ENCODE assay signal across 7 cellular contexts in genomic region chr3:62873672-62874397, GRCh38. TPM values are rescaled to one million over a fixed set of nuclear protein-coding genes. Genes with fewer than 3 reads are reported as not detected.
DNase-seq lines count a peak whose midpoint lies in the region; ATAC-seq, FAIRE-seq and TF ChIP-seq lines count a peak whose summit lies in the region.

No MANE protein-coding gene starts in this region.

- H3K9ac ChIP-seq in colonic mucosa (ENCODE audit: low read depth in 2 of 2, low read length in 2 of 2), result peak overlapping the region; percentile 9 to 50

- H3K4me1 ChIP-seq in colonic mucosa (no peaks in the 10 kb centered on the region), lower lobe of right lung (peaks cover 9% of the 10 kb centered on the region)

- intact Hi-C loops in colonic mucosa (cut with DNase I), result no loop called here
- intact Hi-C loops in lower lobe of right lung (cut with DNase I), result no loop called here

- H3K36me3 ChIP-seq in colonic mucosa (no peaks in the 10 kb centered on the region), lower lobe of right lung (no peaks in the 10 kb centered on the region)

- no peak for FAIRE-seq in RCC 7860 (lab: Jason Lieb, UNC)

- DNase-seq in NCI-H345 treated with DMSO at 0.1 percent for 48 hours (lab: John Stamatoyannopoulos, UW; ENCODE audit: unreplicated experiment) (peak; percentile 48), colonic mucosa (peak; percentile 67), lower lobe of right lung (peak; percentile 44), ureter (ENCODE audit: low spot score) (peak; percentile 49), mesenteric fat pad (ENCODE audit: low spot score) (no peak), RCC 7860 (ENCODE audit: low spot score) (no peak)

- H3K27ac ChIP-seq in colonic mucosa (no peak overlapping the region), lower lobe of right lung (no peak overlapping the region)

- H3K4me3 ChIP-seq in colonic mucosa (peak overlapping the region; percentile 50), lower lobe of right lung (peak overlapping the region; percentile 47)

- TF ChIP-seq CTCF in colonic mucosa (IDR thresholded peaks at IDR 0.05), result no peak
- no peak for TF ChIP-seq CTCF in lower lobe of right lung (IDR thresholded peaks at IDR 0.05)

- H3K9me3 ChIP-seq in colonic mucosa, result no peaks in the 10 kb centered on the region
- H3K9me3 ChIP-seq in lower lobe of right lung, result no peaks in the 10 kb centered on the region

- H3K27me3 ChIP-seq in colonic mucosa, result peaks cover 10% of the 10 kb centered on the region
- H3K27me3 ChIP-seq in lower lobe of right lung (ENCODE audit: low read depth), result peaks cover 48% of the 10 kb centered on the region

- peak; percentile 42 for ATAC-seq in GM19372 (IDR thresholded peaks at IDR 0.05; ENCODE audit: low read depth, unreplicated experiment)
- peak; percentile 59 to 71 for ATAC-seq in lower lobe of right lung

RNA-seq across cellular contexts. Expression of gene CADPS, which starts 1.4 kb away (rescaled TPM):
- 1 to 10 TPM; 2.9 to 6.1 TPM for total RNA-seq in colonic mucosa
- 2.7 TPM for total RNA-seq in lower lobe of right lung
- 1.1 TPM for total RNA-seq in ureter
- 0.45 TPM for total RNA-seq in mesenteric fat pad

Comparison
In these comparisons a context has a peak if more than half of its experiments do, and no peak if none do; other contexts are left out.
1. DNase-seq: peak in NCI-H345 treated with DMSO at 0.1 percent for 48 hours (single experiment), colonic mucosa (single experiment), lower lobe of right lung (single experiment) and ureter (single experiment); none in mesenteric fat pad (single experiment) and RCC 7860 (single experiment).